ENCODE assay signal across 8 cellular contexts in genomic region chr6:1381397-1382330, GRCh38. TPM values are rescaled to one million over a fixed set of nuclear protein-coding genes. Genes with fewer than 3 reads are reported as not detected.
DNase-seq lines count a peak whose midpoint lies in the region; ATAC-seq and TF ChIP-seq lines count a peak whose summit lies in the region.

No MANE protein-coding gene starts in this region.

- no peaks in the 10 kb centered on the region for H3K4me1 Mint-ChIP-seq in Calu3 (ENCODE audit: low read depth, unreplicated experiment)
- H3K4me1 Mint-ChIP-seq in stimulated activated effector memory CD8-positive, alpha-beta T cell treated with anti-CD3 and anti-CD28 coated beads, Interleukin-12 subunit alpha, Interleukin-12 subunit beta, amount 100 ng/mL, for 72 hours = peaks cover 21% of the 10 kb centered on the region

- ATAC-seq in stimulated activated effector memory CD8-positive, alpha-beta T cell treated with anti-CD3 and anti-CD28 coated beads, Interleukin-12 subunit alpha, Interleukin-12 subunit beta, amount 100 ng/mL, for 72 hours = peak; percentile 70
- no peak for ATAC-seq in HG02642 (IDR thresholded peaks at IDR 0.05; ENCODE audit: poor library complexity, unreplicated experiment)

- CTCF ChIA-PET in Calu3 (lab: Charles Lee) = interaction anchor here (0.6 to 1.2 kb wide), 5 partner anchors 16 to 789 kb away, joined by 3 to 4 read pairs (median 3); partner anchors contain the start of gene FOXQ1

- H3K27ac Mint-ChIP-seq in Calu3 (ENCODE audit: unreplicated experiment) = no peak overlapping the region
- H3K27ac Mint-ChIP-seq in stimulated activated effector memory CD8-positive, alpha-beta T cell treated with anti-CD3 and anti-CD28 coated beads, Interleukin-12 subunit alpha, Interleukin-12 subunit beta, amount 100 ng/mL, for 72 hours = no peak overlapping the region

- no peaks in the 10 kb centered on the region for H3K36me3 Mint-ChIP-seq in Calu3 (ENCODE audit: insufficient read depth, unreplicated experiment)
- peaks cover 20% of the 10 kb centered on the region for H3K36me3 Mint-ChIP-seq in stimulated activated effector memory CD8-positive, alpha-beta T cell treated with anti-CD3 and anti-CD28 coated beads, Interleukin-12 subunit alpha, Interleukin-12 subunit beta, amount 100 ng/mL, for 72 hours

- H3K9me3 Mint-ChIP-seq in Calu3 (ENCODE audit: low read depth, unreplicated experiment) = no peaks in the 10 kb centered on the region
- no peaks in the 10 kb centered on the region for H3K9me3 Mint-ChIP-seq in stimulated activated effector memory CD8-positive, alpha-beta T cell treated with anti-CD3 and anti-CD28 coated beads, Interleukin-12 subunit alpha, Interleukin-12 subunit beta, amount 100 ng/mL, for 72 hours

- intact Hi-C loops in Calu3 (cut with micrococcal nuclease; ENCODE audit: unreplicated experiment) = loop anchor here (5.0 kb wide), 1 partner anchor 659 kb away; no protein-coding TSS in a partner anchor

- TF ChIP-seq CTCF in Calu3 (IDR thresholded peaks at IDR 0.05; ENCODE audit: unreplicated experiment) = peak; percentile 88

- H3K4me3 Mint-ChIP-seq in Calu3 (ENCODE audit: low read depth, unreplicated experiment) = peak overlapping the region; percentile 28
- no peak overlapping the region for H3K4me3 Mint-ChIP-seq in stimulated activated effector memory CD8-positive, alpha-beta T cell treated with anti-CD3 and anti-CD28 coated beads, Interleukin-12 subunit alpha, Interleukin-12 subunit beta, amount 100 ng/mL, for 72 hours

- in situ Hi-C loops in KBM-7 (cut with MboI; ENCODE audit: low pct_unique_long_range_greater_than_20kb, low sequenced_read_pairs) = loop anchor here (25.0 kb wide), 1 partner anchor 594 kb away; no protein-coding TSS in a partner anchor

- DNase-seq in Calu3 (peak; percentile 79), KBM-7 (peak; percentile 46), ecto neural progenitor cell (ENCODE audit: low spot score) (peak; percentile 86), mesenteric fat pad (ENCODE audit: low spot score) (peak; percentile 90), cerebellar nuclear complex (lab: John Stamatoyannopoulos, UW) (no peak)
- peak; percentile 75 for DNase-seq in activated CD4-positive, alpha-beta T cell treated with anti-CD3 and anti-CD28 coated beads for 48 hours
- DNase-seq in stimulated activated effector memory CD8-positive, alpha-beta T cell treated with anti-CD3 and anti-CD28 coated beads, Interleukin-12 subunit alpha, Interleukin-12 subunit beta, amount 100 ng/mL, for 72 hours (ENCODE audit: low spot score in 2 of 2) = peak; percentile 70 to 84

- peaks cover 65% of the 10 kb centered on the region for H3K27me3 Mint-ChIP-seq in Calu3 (ENCODE audit: unreplicated experiment)

- no TSS peak for BruUV-seq in Calu3 (replicated peaks; lab: Mats Ljungman, UMichigan)

RNA-seq across cellular contexts. Expression of gene FOXF2, which starts 7.7 kb away (rescaled TPM):
- 0.14 and 0.17 TPM in 2 replicates for total RNA-seq in Calu3 (2022)
- total RNA-seq in mesenteric fat pad = 2.7 TPM

Comparison
In these comparisons a context has a peak if more than half of its experiments do, and no peak if none do; other contexts are left out.
1. DNase-seq: peak in Calu3 (single experiment), KBM-7 (single experiment), activated CD4-positive, alpha-beta T cell treated with anti-CD3 and anti-CD28 coated beads for 48 hours (single experiment), ecto neural progenitor cell (single experiment), mesenteric fat pad (single experiment) and stimulated activated effector memory CD8-positive, alpha-beta T cell treated with anti-CD3 and anti-CD28 coated beads, Interleukin-12 subunit alpha, Interleukin-12 subunit beta, amount 100 ng/mL, for 72 hours (2 of 2); none in cerebellar nuclear complex (0 of 2).